In the genomic region with DNA sequence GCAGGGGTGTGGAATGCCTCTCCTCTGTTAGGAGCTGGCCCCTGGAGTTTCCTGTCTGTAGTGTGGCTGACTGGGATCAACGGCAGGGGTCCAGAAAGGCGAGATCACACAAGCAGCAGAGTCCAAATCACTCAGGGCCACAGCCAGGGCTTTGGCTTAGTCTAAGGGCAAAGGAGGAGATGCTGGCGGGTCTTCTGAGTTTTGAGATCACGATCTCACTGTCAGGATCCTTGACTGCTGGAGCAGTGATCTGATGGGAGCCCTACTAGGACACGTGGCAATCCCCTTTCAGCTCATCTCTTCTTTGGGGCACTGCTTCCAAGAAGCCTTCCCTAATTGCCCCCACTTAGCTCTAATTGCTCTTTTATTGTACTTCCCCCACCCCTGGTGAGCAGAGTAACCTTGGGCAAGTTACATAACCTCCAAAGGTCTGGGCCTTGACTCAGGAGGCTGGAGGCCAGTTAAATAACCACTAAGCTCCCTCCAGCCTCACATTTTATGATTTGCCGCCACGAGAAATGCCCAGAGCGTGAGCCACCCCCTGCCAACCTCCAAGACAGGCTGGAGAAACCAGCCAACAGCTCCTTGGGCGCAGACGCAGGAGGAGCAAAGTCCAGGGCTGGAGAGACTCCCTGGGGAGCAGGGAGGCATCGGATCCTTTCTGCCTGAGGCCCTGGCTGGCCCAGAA, we compare ENCODE assay signal across 1 cellular context.
TF ChIP-seq lines count a peak whose summit lies in the region.

No MANE protein-coding gene starts in this region.

TF ChIP-seq in H1, 55 proteins besides CTCF, POLR2A, EP300 and RAD21:
- no peak for TF ChIP-seq KDM1A (IDR thresholded peaks at IDR 0.05; ENCODE audit: borderline replicate concordance, low read length)
- TF ChIP-seq NANOG (IDR thresholded peaks at IDR 0.05; ENCODE audit: insufficient read depth, low read depth, low read length, poor library complexity, severe bottlenecking): peak; percentile 81
